In genomic region chr22:36732609-36733008, GRCh38 we compare ENCODE assay signal across 26 cellular contexts. TPM values are rescaled to one million over a fixed set of nuclear protein-coding genes. Genes with fewer than 3 reads are reported as not detected.
DNase-seq lines count a peak whose midpoint lies in the region; ATAC-seq and TF ChIP-seq lines count a peak whose summit lies in the region.
"Had no signal": no experiment of that assay in that cellular context is flagged by ENCODE, and none has a peak within 500 bp of the region (broad histone marks: within the 10 kb centered on the region; RNA-seq: fewer than 3 reads in every experiment).

No MANE protein-coding gene starts in this region.

- H3K9me3 ChIP-seq in upper lobe of right lung (no peaks in the 10 kb centered on the region), transverse colon (no peaks in the 10 kb centered on the region)
- H3K9me3 ChIP-seq: SK-N-SH had no signal

- peaks cover 4% of the 10 kb centered on the region for H3K36me3 Mint-ChIP-seq in chondrocyte (ENCODE audit: low read depth)
- H3K36me3 Mint-ChIP-seq in osteocyte (ENCODE audit: unreplicated experiment), result no peaks in the 10 kb centered on the region
- no peaks in the 10 kb centered on the region for H3K36me3 Mint-ChIP-seq in activated CD4-positive, alpha-beta memory T cell treated with anti-CD3 and anti-CD28 coated beads, Interleukin-2, amount 10 ng/mL, durations not matched to agents 7 days and 5 days (ENCODE audit: low read depth)
- H3K36me3 Mint-ChIP-seq: CD8-positive, alpha-beta T cell had no signal

- no peaks in the 10 kb centered on the region for H3K9me3 Mint-ChIP-seq in chondrocyte (ENCODE audit: low read depth)
- no peaks in the 10 kb centered on the region for H3K9me3 Mint-ChIP-seq in osteocyte (ENCODE audit: unreplicated experiment)
- H3K9me3 Mint-ChIP-seq in activated CD4-positive, alpha-beta memory T cell treated with anti-CD3 and anti-CD28 coated beads, Interleukin-2, amount 10 ng/mL, durations not matched to agents 7 days and 5 days, result no peaks in the 10 kb centered on the region
- H3K9me3 Mint-ChIP-seq: CD8-positive, alpha-beta T cell; HFFc6 had no signal

- H3K36me3 ChIP-seq in upper lobe of right lung (no peaks in the 10 kb centered on the region), transverse colon (no peaks in the 10 kb centered on the region)

- H3K4me3 Mint-ChIP-seq in chondrocyte (ENCODE audit: unreplicated experiment), result no peak overlapping the region
- no peak overlapping the region for H3K4me3 Mint-ChIP-seq in osteocyte (ENCODE audit: unreplicated experiment)
- H3K4me3 Mint-ChIP-seq in activated CD4-positive, alpha-beta memory T cell treated with anti-CD3 and anti-CD28 coated beads, Interleukin-2, amount 10 ng/mL, durations not matched to agents 7 days and 5 days, result no peak overlapping the region
- H3K4me3 Mint-ChIP-seq: B cell; CD8-positive, alpha-beta T cell; HFFc6 had no signal

- CTCF ChIA-PET in activated CD4-positive, alpha-beta memory T cell treated with anti-CD3 and anti-CD28 coated beads, Interleukin-2, amount 10 ng/mL, durations not matched to agents 7 days and 5 days (lab: Charles Lee), result interaction anchor here (0.8 kb wide), 1 partner anchor 26 kb away, joined by 3 read pairs; no protein-coding TSS in a partner anchor

- DNase-seq in activated CD4-positive, CD25-positive, alpha-beta regulatory T cell treated with anti-CD3 and anti-CD28 coated beads, Interleukin-2, amount 50 U/mL, for 72 hours, result peak; percentile 15
- no peak for DNase-seq in activated CD4-positive, CD25-positive, alpha-beta regulatory T cell (lab: John Stamatoyannopoulos, UW)
- DNase-seq in chondrocyte (ENCODE audit: low spot score) (peak; percentile 24), osteocyte (ENCODE audit: extremely low spot score, unreplicated experiment) (peak; percentile 44), upper lobe of right lung (peak; percentile 22), transverse colon (no peak)
- no peak for DNase-seq in activated CD4-positive, alpha-beta memory T cell treated with anti-CD3 and anti-CD28 coated beads, Interleukin-2, amount 10 ng/mL, durations not matched to agents 7 days and 5 days
- DNase-seq: Calu3, DMS153, DND-41, HFFc6, KBM-7, MV-4-11, NCI-H1105, NCI-H1436 treated with DMSO at 0.1 percent for 48 hours, NCI-H187 treated with DMSO at 0.1 percent for 48 hours, NCI-H446, NCI-H526 treated with DMSO at 0.1 percent for 48 hours, SK-N-SH had no signal

- H3K4me3 ChIP-seq in upper lobe of right lung, result no peak overlapping the region
- no peak overlapping the region for H3K4me3 ChIP-seq in transverse colon

- POLR2A ChIA-PET in activated CD4-positive, alpha-beta memory T cell treated with anti-CD3 and anti-CD28 coated beads, Interleukin-2, amount 10 ng/mL, durations not matched to agents 7 days and 5 days (lab: Charles Lee), result no interaction called here

- TF ChIP-seq POLR2A in transverse colon (IDR thresholded peaks at IDR 0.05), result no peak

- H3K27me3 Mint-ChIP-seq in chondrocyte (ENCODE audit: low read depth), result peaks cover 75% of the 10 kb centered on the region
- H3K27me3 Mint-ChIP-seq in osteocyte (ENCODE audit: unreplicated experiment), result peaks cover 55% of the 10 kb centered on the region
- peaks cover 28% of the 10 kb centered on the region for H3K27me3 Mint-ChIP-seq in activated CD4-positive, alpha-beta memory T cell treated with anti-CD3 and anti-CD28 coated beads, Interleukin-2, amount 10 ng/mL, durations not matched to agents 7 days and 5 days

- H3K27ac Mint-ChIP-seq in chondrocyte (ENCODE audit: unreplicated experiment), result no peak overlapping the region
- H3K27ac Mint-ChIP-seq in osteocyte (ENCODE audit: unreplicated experiment), result no peak overlapping the region
- H3K27ac Mint-ChIP-seq in activated CD4-positive, alpha-beta memory T cell treated with anti-CD3 and anti-CD28 coated beads, Interleukin-2, amount 10 ng/mL, durations not matched to agents 7 days and 5 days, result no peak overlapping the region
- H3K27ac Mint-ChIP-seq: B cell; CD8-positive, alpha-beta T cell; HFFc6 had no signal

- WGBS in transverse colon (ENCODE audit: low coverage in 1 of 2), 2 donors, result 44% methylated on average over 1 of the region's 1 CpG; no CpG with 5 or more reads in 1 of the 2 donors

- in situ Hi-C loops in transverse colon (cut with MboI; ENCODE audit: low pct_ligation_motif_present in 1 of 4, low pct_unique_long_range_greater_than_20kb in 1 of 4, low sequenced_read_pairs in 3 of 4), result no loop called here

- intact Hi-C loops in upper lobe of right lung (cut with DNase I), result no loop called here
- intact Hi-C loops in transverse colon (cut with DNase I; ENCODE audit: low total_unique reads), result no loop called here

- ATAC-seq in upper lobe of right lung, result no peak
- ATAC-seq in HG03175 (IDR thresholded peaks at IDR 0.05; ENCODE audit: unreplicated experiment), result no peak
- ATAC-seq: CD8-positive, alpha-beta T cell had no signal

- H3K4me1 Mint-ChIP-seq in chondrocyte (ENCODE audit: low read depth) (no peaks in the 10 kb centered on the region), osteocyte (ENCODE audit: unreplicated experiment) (no peaks in the 10 kb centered on the region)
- H3K4me1 Mint-ChIP-seq in activated CD4-positive, alpha-beta memory T cell treated with anti-CD3 and anti-CD28 coated beads, Interleukin-2, amount 10 ng/mL, durations not matched to agents 7 days and 5 days, result no peaks in the 10 kb centered on the region
- H3K4me1 Mint-ChIP-seq: B cell had no signal

- H3K4me1 ChIP-seq in upper lobe of right lung, result no peaks in the 10 kb centered on the region
- H3K4me1 ChIP-seq in transverse colon, result peaks cover 0 to 8% (median 2%) of the 10 kb centered on the region in 4 donors

- TF ChIP-seq CTCF in chondrocyte (IDR thresholded peaks at IDR 0.05) (no peak), osteocyte (IDR thresholded peaks at IDR 0.05) (no peak), upper lobe of right lung (IDR thresholded peaks at IDR 0.05) (no peak), transverse colon (IDR thresholded peaks at IDR 0.05) (no peak)

- H3K27me3 ChIP-seq in upper lobe of right lung (peaks cover 17% of the 10 kb centered on the region), transverse colon (peaks cover 16% of the 10 kb centered on the region)

- no peak overlapping the region for H3K27ac ChIP-seq in upper lobe of right lung
- H3K27ac ChIP-seq in transverse colon, result no peak overlapping the region
- H3K27ac ChIP-seq: 22Rv1, C4-2B had no signal

- no peak for TF ChIP-seq EP300 in transverse colon (IDR thresholded peaks at IDR 0.05; ENCODE audit: low read depth)

RNA-seq across cellular contexts. Expression of gene CACNG2, which starts 29.1 kb away (rescaled TPM):
- total RNA-seq in chondrocyte, result not detected in 3 replicates
- not detected in 2 replicates for total RNA-seq in osteocyte
- not detected for total RNA-seq in upper lobe of right lung
- total RNA-seq in activated CD4-positive, alpha-beta memory T cell treated with anti-CD3 and anti-CD28 coated beads, Interleukin-2, amount 10 ng/mL, durations not matched to agents 7 days and 5 days, result not detected
- not detected for total RNA-seq in transverse colon
- total RNA-seq: B cell; Calu3; CD8-positive, alpha-beta T cell; HFFc6; LHCN-M2; MCF 10A had no signal

RNA-seq across cellular contexts. Expression of gene IFT27, which starts 43.3 kb away (rescaled TPM):
- 23.0 to 31.4 TPM (median 24.4 TPM) in 3 replicates for total RNA-seq in chondrocyte
- 30.5 and 36.9 TPM in 2 replicates for total RNA-seq in osteocyte
- 21.5 TPM for total RNA-seq in upper lobe of right lung
- 10 to 100 TPM; 28.3 to 29.5 TPM for total RNA-seq in activated CD4-positive, alpha-beta memory T cell treated with anti-CD3 and anti-CD28 coated beads, Interleukin-2, amount 10 ng/mL, durations not matched to agents 7 days and 5 days
- total RNA-seq in transverse colon, result 10 to 100 TPM in 2 of 4 donors, 1 to 10 TPM in 2; 5.8 to 22.7 (median 12.9) TPM

Comparison
In these comparisons a context has a peak if more than half of its experiments do, and no peak if none do; other contexts are left out.
1. DNase-seq: peak in activated CD4-positive, CD25-positive, alpha-beta regulatory T cell treated with anti-CD3 and anti-CD28 coated beads, Interleukin-2, amount 50 U/mL, for 72 hours (single experiment), chondrocyte (single experiment), osteocyte (single experiment) and upper lobe of right lung (single experiment); none in activated CD4-positive, CD25-positive, alpha-beta regulatory T cell (0 of 4), activated CD4-positive, alpha-beta memory T cell treated with anti-CD3 and anti-CD28 coated beads, Interleukin-2, amount 10 ng/mL, durations not matched to agents 7 days and 5 days (single experiment) and transverse colon (single experiment).